20 cellular contexts compared by ENCODE assay signal in the genomic region with DNA sequence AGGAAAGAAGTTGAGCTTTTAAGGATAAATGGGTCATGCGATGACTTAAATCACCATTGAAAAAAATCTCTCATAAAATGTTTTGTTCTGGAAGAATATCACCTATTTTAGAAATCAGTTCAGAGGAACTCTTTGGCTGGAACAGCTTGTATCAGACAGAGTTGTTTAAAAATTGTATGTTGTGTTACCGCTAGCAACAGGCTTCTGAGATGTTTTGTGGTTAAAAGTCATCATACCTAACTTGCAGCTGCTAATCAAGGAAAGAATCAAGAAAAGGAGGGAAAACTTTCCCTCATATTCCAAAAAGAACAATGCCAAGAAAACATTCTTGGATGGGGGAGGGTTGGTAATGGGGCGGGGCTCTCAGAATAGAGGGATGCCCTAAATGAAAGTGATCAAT.
A peak's percentile ranks its signal among the peaks of the same experiment; 100 is the strongest.
DNase-seq lines count a peak whose midpoint lies in the region; TF ChIP-seq lines count a peak whose summit lies in the region.
"Had no signal": no experiment of that assay in that cellular context is flagged by ENCODE, and none has a peak within 500 bp of the region (broad histone marks: within the 10 kb centered on the region; RNA-seq: fewer than 3 reads in every experiment).

No MANE protein-coding gene starts in this region.

- H3K27me3 ChIP-seq in parathyroid adenoma (ENCODE audit: control insufficient read depth, insufficient read depth, low read length): no peaks in the 10 kb centered on the region
- H3K27me3 ChIP-seq: cardiac muscle cell, right lobe of liver had no signal

- H3K27ac ChIP-seq in parathyroid adenoma: peak overlapping the region; percentile 48
- H3K27ac ChIP-seq: cardiac muscle cell, right lobe of liver had no signal

- TF ChIP-seq CTCF in fibroblast of the aortic adventitia (IDR thresholded peaks at IDR 0.05; ENCODE audit: insufficient read depth, low read length) (no peak), parathyroid adenoma (IDR thresholded peaks at IDR 0.05) (no peak)

- H3K79me2 ChIP-seq in parathyroid adenoma: no peaks in the 10 kb centered on the region

- peak; percentile 29 for DNase-seq in ELR (ENCODE audit: low read depth)
- peak; percentile 71 for DNase-seq in amniotic epithelial cell (ENCODE audit: low read depth)
- DNase-seq in fibroblast of the aortic adventitia (ENCODE audit: low read depth): peak; percentile 17
- DNase-seq in foreskin melanocyte: no peak
- DNase-seq in KBM-7: no peak
- no peak for DNase-seq in NCI-H2171 treated with DMSO at 0.1 percent for 48 hours (lab: John Stamatoyannopoulos, UW)
- DNase-seq in activated CD4-positive, alpha-beta memory T cell treated with anti-CD3 and anti-CD28 coated beads, Interleukin-2, amount 10 ng/mL, durations not matched to agents 7 days and 5 days: no peak
- DNase-seq: activated CD4-positive, CD25-positive, alpha-beta regulatory T cell treated with anti-CD3 and anti-CD28 coated beads, Interleukin-2, amount 50 U/mL, for 72 hours; activated CD8-positive, alpha-beta memory T cell treated with anti-CD3 and anti-CD28 coated beads, Interleukin-2, amount 50 U/mL, for 48 hours; activated naive CD4-positive, alpha-beta T cell; effector memory CD4-positive, alpha-beta T cell; GF-D8; NCI-H1694 treated with DMSO at 0.1 percent for 48 hours; NCI-H446; right lobe of liver; SHP77; stimulated activated CD4-positive, alpha-beta T cell treated with anti-CD3 and anti-CD28 coated beads, Interleukin-4, amount 100 ng/mL, for 1 hour had no signal

- POLR2A ChIA-PET in activated CD4-positive, alpha-beta memory T cell treated with anti-CD3 and anti-CD28 coated beads, Interleukin-2, amount 10 ng/mL, durations not matched to agents 7 days and 5 days (lab: Charles Lee): interaction anchor here (1.0 kb wide), 1 partner anchor 220 kb away, joined by 4 read pairs; the partner anchor contains the start of gene CITED2

- H3K36me3 ChIP-seq in parathyroid adenoma (ENCODE audit: control insufficient read depth, insufficient read depth, low read length): peaks cover 4% of the 10 kb centered on the region
- H3K36me3 ChIP-seq: cardiac muscle cell, right lobe of liver had no signal

- H3K27me3 Mint-ChIP-seq in activated CD4-positive, alpha-beta memory T cell treated with anti-CD3 and anti-CD28 coated beads, Interleukin-2, amount 10 ng/mL, durations not matched to agents 7 days and 5 days: peaks cover 6% of the 10 kb centered on the region

- peaks cover 6% of the 10 kb centered on the region for H3K4me1 Mint-ChIP-seq in activated CD4-positive, alpha-beta memory T cell treated with anti-CD3 and anti-CD28 coated beads, Interleukin-2, amount 10 ng/mL, durations not matched to agents 7 days and 5 days

- peaks cover 48% of the 10 kb centered on the region for H3K4me1 ChIP-seq in parathyroid adenoma

- H3K4me3 ChIP-seq in fibroblast of the aortic adventitia (ENCODE audit: low read depth, low read length) (no peak overlapping the region), parathyroid adenoma (ENCODE audit: low read depth, low read length) (no peak overlapping the region)
- H3K4me3 ChIP-seq: cardiac muscle cell, right lobe of liver had no signal

- no peaks in the 10 kb centered on the region for H3K36me3 Mint-ChIP-seq in activated CD4-positive, alpha-beta memory T cell treated with anti-CD3 and anti-CD28 coated beads, Interleukin-2, amount 10 ng/mL, durations not matched to agents 7 days and 5 days (ENCODE audit: low read depth)

- no peak overlapping the region for H3K4me3 Mint-ChIP-seq in activated CD4-positive, alpha-beta memory T cell treated with anti-CD3 and anti-CD28 coated beads, Interleukin-2, amount 10 ng/mL, durations not matched to agents 7 days and 5 days
- H3K4me3 Mint-ChIP-seq: neural crest cell had no signal

- H3K9me3 ChIP-seq in parathyroid adenoma (ENCODE audit: control insufficient read depth, low read length): no peaks in the 10 kb centered on the region
- H3K9me3 ChIP-seq: right lobe of liver had no signal

- no peak overlapping the region for H3K9ac ChIP-seq in parathyroid adenoma

- no peaks in the 10 kb centered on the region for H3K9me3 Mint-ChIP-seq in activated CD4-positive, alpha-beta memory T cell treated with anti-CD3 and anti-CD28 coated beads, Interleukin-2, amount 10 ng/mL, durations not matched to agents 7 days and 5 days
- H3K9me3 Mint-ChIP-seq: neural crest cell had no signal

- H2AFZ ChIP-seq in parathyroid adenoma: peak overlapping the region; percentile 5

- in situ Hi-C loops in KBM-7 (cut with MboI; ENCODE audit: low pct_unique_long_range_greater_than_20kb, low sequenced_read_pairs): no loop called here

- CTCF ChIA-PET in activated CD4-positive, alpha-beta memory T cell treated with anti-CD3 and anti-CD28 coated beads, Interleukin-2, amount 10 ng/mL, durations not matched to agents 7 days and 5 days (lab: Charles Lee): no interaction called here

- H3K27ac Mint-ChIP-seq in activated CD4-positive, alpha-beta memory T cell treated with anti-CD3 and anti-CD28 coated beads, Interleukin-2, amount 10 ng/mL, durations not matched to agents 7 days and 5 days: no peak overlapping the region

- no peak overlapping the region for H3K4me2 ChIP-seq in parathyroid adenoma (ENCODE audit: low read length)

Comparison
In these comparisons a context has a peak if more than half of its experiments do, and no peak if none do; other contexts are left out.
1. DNase-seq: peak in ELR (single experiment), amniotic epithelial cell (single experiment) and fibroblast of the aortic adventitia (single experiment); none in foreskin melanocyte (single experiment), KBM-7 (single experiment), NCI-H2171 treated with DMSO at 0.1 percent for 48 hours (single experiment) and activated CD4-positive, alpha-beta memory T cell treated with anti-CD3 and anti-CD28 coated beads, Interleukin-2, amount 10 ng/mL, durations not matched to agents 7 days and 5 days (single experiment).